16 cellular contexts compared by ENCODE assay signal in the genomic region with DNA sequence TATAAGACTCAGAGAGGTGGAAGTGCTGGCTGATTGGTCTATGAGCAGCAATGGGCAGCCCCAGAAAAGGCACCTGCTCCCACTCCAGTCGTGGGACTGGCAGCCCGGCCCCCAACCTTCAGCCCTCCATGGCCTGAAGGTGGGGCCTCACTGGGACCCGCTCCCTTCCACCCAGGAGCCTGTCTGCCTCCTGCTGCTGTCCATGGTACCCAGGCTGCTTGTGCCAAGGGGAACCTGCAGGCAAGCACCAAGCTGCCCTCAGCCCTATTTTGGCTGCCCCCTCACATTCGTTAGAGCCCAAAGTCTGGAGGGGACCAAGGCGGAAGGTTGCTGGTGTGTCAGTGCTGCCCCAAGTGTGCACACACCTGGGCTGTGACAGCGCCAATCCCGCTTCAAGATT.
DNase-seq lines count a peak whose midpoint lies in the region; ATAC-seq and TF ChIP-seq lines count a peak whose summit lies in the region.
"Had no signal": no experiment of that assay in that cellular context is flagged by ENCODE, and none has a peak within 500 bp of the region (broad histone marks: within the 10 kb centered on the region; RNA-seq: fewer than 3 reads in every experiment).

No MANE protein-coding gene starts in this region.

- H3K4me2 ChIP-seq in DND-41 (ENCODE audit: insufficient read depth, low read length) (no peak overlapping the region), PC-3 (ENCODE audit: low read length) (no peak overlapping the region), mesendoderm (ENCODE audit: low read length) (no peak overlapping the region)

- no peak for TF ChIP-seq POLR2A in body of pancreas (IDR thresholded peaks at IDR 0.05)

- no peak overlapping the region for H4K8ac ChIP-seq in mesendoderm (ENCODE audit: low read depth, low read length)

- H3K4me3 ChIP-seq in DND-41 (ENCODE audit: low read depth in 1 of 2, low read length in 2 of 2) (no peak overlapping the region), PC-3 (ENCODE audit: low read length) (no peak overlapping the region), mesendoderm (ENCODE audit: low read length) (no peak overlapping the region), coronary artery (no peak overlapping the region), body of pancreas (no peak overlapping the region)
- H3K4me3 ChIP-seq: K562 had no signal

- no TSS peak for BruUV-seq in PC-3 (replicated peaks; lab: Mats Ljungman, UMichigan)

- H3K56ac ChIP-seq in mesendoderm (ENCODE audit: low read length), result no peak overlapping the region

- H2AK5ac ChIP-seq in mesendoderm (ENCODE audit: low read length), result no peak overlapping the region

- peak; percentile 11 for DNase-seq in DND-41
- peak; percentile 8 for DNase-seq in PC-3
- peak; percentile 59 for DNase-seq in ecto neural progenitor cell (ENCODE audit: low spot score)
- DNase-seq in mesendoderm, result peak; percentile 41
- no peak for DNase-seq in activated CD8-positive, alpha-beta memory T cell treated with anti-CD3 and anti-CD28 coated beads, Interleukin-2, amount 50 U/mL, for 4 hours
- no peak for DNase-seq in SHP77 treated with DMSO at 0.1 percent for 48 hours (lab: John Stamatoyannopoulos, UW)
- DNase-seq in coronary artery (ENCODE audit: low spot score), result no peak
- DNase-seq in body of pancreas, result no peak
- DNase-seq: activated CD8-positive, alpha-beta T cell treated with anti-CD3 and anti-CD28 coated beads, Interleukin-2, amount 10 ng/mL, durations not matched to agents 7 days and 5 days; effector memory CD4-positive, alpha-beta T cell; foreskin melanocyte; NCI-H1417; NCI-H446; stimulated activated naive CD4-positive, alpha-beta T cell had no signal

- no peaks in the 10 kb centered on the region for H3K79me1 ChIP-seq in mesendoderm (ENCODE audit: low read length)

- H3K9me3 ChIP-seq in DND-41 (ENCODE audit: insufficient read depth, low read length, severe bottlenecking), result no peaks in the 10 kb centered on the region
- no peaks in the 10 kb centered on the region for H3K9me3 ChIP-seq in PC-3 (ENCODE audit: low read length)
- H3K9me3 ChIP-seq in body of pancreas, result no peaks in the 10 kb centered on the region

- H3K9me2 ChIP-seq in PC-3 (replicated peaks; ENCODE audit: low read length), result no peaks in the 10 kb centered on the region

- no peaks in the 10 kb centered on the region for H3K79me2 ChIP-seq in DND-41 (ENCODE audit: insufficient read depth, low read length)
- no peaks in the 10 kb centered on the region for H3K79me2 ChIP-seq in PC-3 (ENCODE audit: low read length)
- H3K79me2 ChIP-seq in mesendoderm (ENCODE audit: control insufficient read depth, insufficient read depth, low read length), result no peaks in the 10 kb centered on the region

- H2BK120ac ChIP-seq in mesendoderm (ENCODE audit: low read depth, low read length), result no peak overlapping the region

- POLR2A ChIA-PET in PC-3 (lab: Charles Lee; ENCODE audit: unreplicated experiment), result no interaction called here

- H3K4me1 ChIP-seq in DND-41 (ENCODE audit: insufficient read depth, low read length), result no peaks in the 10 kb centered on the region
- H3K4me1 ChIP-seq in PC-3 (ENCODE audit: insufficient read depth, low read length), result peaks cover 5% of the 10 kb centered on the region
- H3K4me1 ChIP-seq in mesendoderm (ENCODE audit: control insufficient read depth, low read depth, low read length), result no peaks in the 10 kb centered on the region
- no peaks in the 10 kb centered on the region for H3K4me1 ChIP-seq in body of pancreas

- H4K5ac ChIP-seq in mesendoderm (ENCODE audit: low read length), result no peak overlapping the region

- H2AFZ ChIP-seq in DND-41 (ENCODE audit: low read depth, low read length) (no peak overlapping the region), PC-3 (ENCODE audit: low read length) (no peak overlapping the region)

- no peak for TF ChIP-seq CTCF in DND-41 (IDR thresholded peaks at IDR 0.05; ENCODE audit: borderline replicate concordance, extremely low read depth, low read length, poor library complexity, severe bottlenecking)
- TF ChIP-seq CTCF in PC-3 (conservative IDR thresholded peaks at IDR 0.05; ENCODE audit: low read depth, low read length), result no peak
- TF ChIP-seq CTCF in coronary artery (IDR thresholded peaks at IDR 0.05), result no peak
- TF ChIP-seq CTCF in body of pancreas (IDR thresholded peaks at IDR 0.05), result no peak

- WGBS in mesendoderm (ENCODE audit: extremely low coverage, insufficient coverage, low lambda C conversion rate), result no CpG with 5 or more reads among the region's 7 CpGs
- WGBS in body of pancreas, 2 donors, result 74 to 88% methylated on average over 5 to 7 of the region's 7 CpGs

- H3K23ac ChIP-seq in mesendoderm (ENCODE audit: low read length), result no peak overlapping the region

- no peak overlapping the region for H3K9ac ChIP-seq in DND-41 (ENCODE audit: low read depth, low read length)
- no peak overlapping the region for H3K9ac ChIP-seq in PC-3 (ENCODE audit: low read length)
- no peak overlapping the region for H3K9ac ChIP-seq in mesendoderm (ENCODE audit: low read length)

- H3K27me3 ChIP-seq in DND-41 (ENCODE audit: insufficient read depth, low read length, poor library complexity) (no peaks in the 10 kb centered on the region), PC-3 (ENCODE audit: low read length) (no peaks in the 10 kb centered on the region), mesendoderm (ENCODE audit: insufficient read depth, low read length, poor library complexity) (no peaks in the 10 kb centered on the region), body of pancreas (no peaks in the 10 kb centered on the region)

- intact Hi-C loops in PC-3 (cut with micrococcal nuclease), result no loop called here
- intact Hi-C loops in body of pancreas (cut with DNase I), result no loop called here

- H3K18ac ChIP-seq in mesendoderm (ENCODE audit: low read length), result no peak overlapping the region

- no peak overlapping the region for H2BK15ac ChIP-seq in mesendoderm (replicated peaks; ENCODE audit: low read depth)

- H3K27ac ChIP-seq in DND-41 (ENCODE audit: low read length) (no peak overlapping the region), PC-3 (ENCODE audit: low read length) (no peak overlapping the region), mesendoderm (ENCODE audit: low read depth, low read length) (no peak overlapping the region), coronary artery (no peak overlapping the region), body of pancreas (no peak overlapping the region)
- H3K27ac ChIP-seq: VCaP had no signal

- CTCF ChIA-PET in PC-3 (lab: Charles Lee), result no interaction called here

- H3F3A ChIP-seq in PC-3 (ENCODE audit: low read length, unreplicated experiment), result no peaks in the 10 kb centered on the region

- H2BK5ac ChIP-seq in mesendoderm (ENCODE audit: low read length), result no peak overlapping the region

- no peak overlapping the region for H3K4ac ChIP-seq in mesendoderm (ENCODE audit: low read depth, low read length)

- H3K36me3 ChIP-seq in DND-41 (ENCODE audit: insufficient read depth, low read length) (no peaks in the 10 kb centered on the region), PC-3 (ENCODE audit: low read depth, low read length) (no peaks in the 10 kb centered on the region), mesendoderm (ENCODE audit: control insufficient read depth, insufficient read depth, low read length) (no peaks in the 10 kb centered on the region), body of pancreas (replicated peaks in 1 of 2; ENCODE audit: insufficient read depth in 1 of 2, low read depth in 2 of 2) (no peaks in the 10 kb centered on the region)

- no peaks in the 10 kb centered on the region for H4K20me1 ChIP-seq in DND-41 (ENCODE audit: insufficient read depth, low read length)
- H4K20me1 ChIP-seq in PC-3 (ENCODE audit: low read length), result no peaks in the 10 kb centered on the region

- ATAC-seq in DND-41 (ENCODE audit: insufficient read depth, low read depth), result peak; percentile 45; the same call in 1 of the 3 replicates
- no peak for ATAC-seq in PC-3
- ATAC-seq in body of pancreas, result no peak
- ATAC-seq: activated CD8-positive, alpha-beta T cell treated with anti-CD3 and anti-CD28 coated beads, Interleukin-2, amount 10 ng/mL, durations not matched to agents 7 days and 5 days; K562 had no signal

Comparison
In these comparisons a context has a peak if more than half of its experiments do, and no peak if none do; other contexts are left out.
1. DNase-seq: peak in DND-41 (single experiment), PC-3 (single experiment), ecto neural progenitor cell (single experiment) and mesendoderm (single experiment); none in activated CD8-positive, alpha-beta memory T cell treated with anti-CD3 and anti-CD28 coated beads, Interleukin-2, amount 50 U/mL, for 4 hours (single experiment), SHP77 treated with DMSO at 0.1 percent for 48 hours (single experiment), coronary artery (single experiment) and body of pancreas (0 of 4).